Comparison of ENCODE assay signal across 8 cellular contexts in the genomic region with DNA sequence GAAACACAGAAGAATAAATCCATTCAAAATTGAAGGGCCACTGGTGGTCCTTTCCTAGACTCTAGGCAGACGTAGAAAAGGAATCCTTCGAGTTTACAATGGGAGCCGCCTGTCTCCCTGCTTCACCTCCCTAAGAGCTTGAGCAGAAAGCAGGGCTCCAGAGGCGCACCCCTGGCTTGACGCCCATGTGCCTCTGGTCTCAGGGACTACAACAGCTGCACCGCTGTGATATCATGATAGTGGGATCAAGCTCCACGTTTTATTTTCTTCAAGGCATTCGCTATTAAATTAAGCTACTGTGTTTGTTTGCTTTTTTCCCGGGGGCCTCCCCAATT. TPM values are rescaled to one million over a fixed set of nuclear protein-coding genes. Genes with fewer than 3 reads are reported as not detected.
DNase-seq lines count a peak whose midpoint lies in the region; ATAC-seq and TF ChIP-seq lines count a peak whose summit lies in the region.

No MANE protein-coding gene starts in this region.

- peaks cover 34% of the 10 kb centered on the region for H4K20me1 ChIP-seq in Karpas-422 (ENCODE audit: insufficient read depth, low read depth, low read length)

- peaks cover 43% of the 10 kb centered on the region for H3K4me1 ChIP-seq in Karpas-422 (ENCODE audit: low read length)

- peak overlapping the region; percentile 86 for H3K4me3 Mint-ChIP-seq in natural killer cell

- H3K9me2 ChIP-seq in Karpas-422 (replicated peaks; ENCODE audit: insufficient read depth, low read length), result no peaks in the 10 kb centered on the region

- POLR2A ChIA-PET in BJ (lab: Charles Lee), result no interaction called here

- DNase-seq in BJ (ENCODE audit: low read depth) (no peak), Karpas-422 (peak; percentile 41), coronary artery (ENCODE audit: low spot score) (no peak), natural killer cell (no peak), NCI-H69 (lab: John Stamatoyannopoulos, UW) (no peak), dermis blood vessel endothelial cell (no peak), NCI-H1436 treated with DMSO at 0.1 percent for 48 hours (lab: John Stamatoyannopoulos, UW) (no peak)

- H2AFZ ChIP-seq in Karpas-422 (ENCODE audit: low read length), result no peak overlapping the region

- intact Hi-C loops in natural killer cell (cut with micrococcal nuclease), result no loop called here

- H3K36me3 ChIP-seq in BJ (ENCODE audit: control insufficient read depth, insufficient read depth, low read length) (peaks cover 19% of the 10 kb centered on the region), Karpas-422 (ENCODE audit: insufficient read depth, low read length) (peaks cover 48% of the 10 kb centered on the region)

- CTCF ChIA-PET in BJ (lab: Yijun Ruan, JAX), result interaction anchor here (0.6 kb wide), 1 partner anchor 1571 kb away, joined by 3 read pairs; no protein-coding TSS in a partner anchor

- H3K27me3 ChIP-seq in BJ (ENCODE audit: control insufficient read depth, insufficient read depth, low read length) (no peaks in the 10 kb centered on the region), Karpas-422 (ENCODE audit: low read length) (no peaks in the 10 kb centered on the region)

- peak overlapping the region; percentile 91 to 98 for H3K27ac Mint-ChIP-seq in natural killer cell

- peak overlapping the region; percentile 96 for H3K4me2 ChIP-seq in Karpas-422 (ENCODE audit: low read depth, low read length, poor library complexity, severe bottlenecking)

- no peaks in the 10 kb centered on the region for H3K9me3 ChIP-seq in Karpas-422 (ENCODE audit: low read length)

- ATAC-seq in natural killer cell (no peak), GM21526 (IDR thresholded peaks at IDR 0.05; ENCODE audit: low FRiP score, unreplicated experiment) (no peak)

- H3K27ac ChIP-seq in Karpas-422 (ENCODE audit: low read length) (peak overlapping the region; percentile 26; the same call in 1 of the 2 replicates), coronary artery (peak overlapping the region in 1 of 2 donors; percentile 98)

- H3K9me3 Mint-ChIP-seq in natural killer cell, result no peaks in the 10 kb centered on the region

- H3K4me1 Mint-ChIP-seq in natural killer cell, result peaks cover 27 to 32% of the 10 kb centered on the region in 2 donors

- no peak for TF ChIP-seq CTCF in BJ (IDR thresholded peaks at IDR 0.05; ENCODE audit: insufficient read depth, low read depth, low read length)
- TF ChIP-seq CTCF in coronary artery (IDR thresholded peaks at IDR 0.05), result no peak
- no peak for TF ChIP-seq CTCF in natural killer cell (IDR thresholded peaks at IDR 0.05)

- peaks cover 12% of the 10 kb centered on the region for H3K36me3 Mint-ChIP-seq in natural killer cell

- peaks cover 67% of the 10 kb centered on the region for H3K79me2 ChIP-seq in Karpas-422 (ENCODE audit: low read length)

- peak overlapping the region; percentile 78 for H3K9ac ChIP-seq in Karpas-422 (ENCODE audit: low read length)

- H3K27me3 Mint-ChIP-seq in natural killer cell (ENCODE audit: low read depth in 2 of 2), result no peaks in the 10 kb centered on the region

- peak overlapping the region; percentile 68 for H3K4me3 ChIP-seq in BJ (ENCODE audit: low read depth, low read length)
- H3K4me3 ChIP-seq in Karpas-422 (ENCODE audit: low read length), result peak overlapping the region; percentile 86
- peak overlapping the region; percentile 91 for H3K4me3 ChIP-seq in coronary artery

RNA-seq across cellular contexts. Expression of a gene that starts 0.4 kb away (rescaled TPM):
- polyA plus RNA-seq in BJ (2011; rRNA removed), result 30.9 and 34.1 TPM in 2 replicates
- polyA minus RNA-seq in BJ (2011; rRNA and poly(A)+ RNA removed), result 7.1 and 13.7 TPM in 2 replicates
- total RNA-seq in Karpas-422 (2014; rRNA removed; shearing (Covaris generic); ENCODE audit: low replicate concordance), result 26.2 and 56.2 TPM in 2 replicates
- 10 to 100 TPM; 13.9 to 22.9 (median 14.9) TPM for total RNA-seq in natural killer cell
- 21.4 and 23.0 TPM in 2 replicates for total RNA-seq in dermis blood vessel endothelial cell

RNA-seq across cellular contexts. Expression of a gene that starts 0.8 kb away (rescaled TPM):
- 15.1 and 19.8 TPM in 2 replicates for polyA plus RNA-seq in BJ (2011; rRNA removed)
- 4.5 and 8.2 TPM in 2 replicates for polyA minus RNA-seq in BJ (2011; rRNA and poly(A)+ RNA removed)
- total RNA-seq in Karpas-422 (2014; rRNA removed; shearing (Covaris generic); ENCODE audit: low replicate concordance), result 17.6 and 21.8 TPM in 2 replicates
- total RNA-seq in natural killer cell (10 to 100 TPM; 19.9 to 26.2 (median 24.4) TPM), dermis blood vessel endothelial cell (21.0 and 26.0 TPM in 2 replicates)

RNA-seq across cellular contexts. Expression of a gene that starts 13.5 kb away (rescaled TPM):
- polyA plus RNA-seq in BJ (2011; rRNA removed), result 2.5 and 4.0 TPM in 2 replicates
- polyA minus RNA-seq in BJ (2011; rRNA and poly(A)+ RNA removed), result 1.2 and 2.8 TPM in 2 replicates
- total RNA-seq in Karpas-422 (2014; rRNA removed; shearing (Covaris generic); ENCODE audit: low replicate concordance), result 27.8 and 31.6 TPM in 2 replicates
- total RNA-seq in natural killer cell (1 to 10 TPM; 1.6 to 3.8 (median 2.4) TPM), dermis blood vessel endothelial cell (1.0 TPM in 2 replicates)

RNA-seq across cellular contexts. Expression of a gene that starts 42.3 kb away (rescaled TPM):
- 0.04 TPM in 1 of 2 replicates, not detected in the other for polyA plus RNA-seq in BJ (2011; rRNA removed)
- not detected in 2 replicates for polyA minus RNA-seq in BJ (2011; rRNA and poly(A)+ RNA removed)
- total RNA-seq in Karpas-422 (2014; rRNA removed; shearing (Covaris generic); ENCODE audit: low replicate concordance), result not detected in 2 replicates
- total RNA-seq in natural killer cell (not detected), dermis blood vessel endothelial cell (0.05 TPM in 1 of 2 replicates, not detected in the other)

RNA-seq across cellular contexts. Expression of a gene that starts 52.2 kb away (rescaled TPM):
- polyA plus RNA-seq in BJ (2011; rRNA removed), result 6.9 and 7.7 TPM in 2 replicates
- 7.6 and 9.3 TPM in 2 replicates for polyA minus RNA-seq in BJ (2011; rRNA and poly(A)+ RNA removed)
- total RNA-seq in Karpas-422 (2014; rRNA removed; shearing (Covaris generic); ENCODE audit: low replicate concordance), result 2.3 and 5.1 TPM in 2 replicates
- total RNA-seq in natural killer cell (10 to 100 TPM; 31.2 to 35.6 (median 32.7) TPM), dermis blood vessel endothelial cell (2.4 and 4.4 TPM in 2 replicates)
